ENCODE assay signal across 9 cellular contexts in genomic region chr18:13222371-13223281, GRCh38. TPM values are rescaled to one million over a fixed set of nuclear protein-coding genes. Genes with fewer than 3 reads are reported as not detected.
DNase-seq lines count a peak whose midpoint lies in the region; ATAC-seq and TF ChIP-seq lines count a peak whose summit lies in the region.
"Had no signal": no experiment of that assay in that cellular context is flagged by ENCODE, and none has a peak within 500 bp of the region (broad histone marks: within the 10 kb centered on the region; RNA-seq: fewer than 3 reads in every experiment).

No MANE protein-coding gene starts in this region.

- H3K4me1 ChIP-seq in thoracic aorta (ENCODE audit: control insufficient read depth in 1 of 2, low read depth in 2 of 2) (peaks cover 31 to 51% of the 10 kb centered on the region in 2 donors), Karpas-422 (ENCODE audit: low read length) (no peaks in the 10 kb centered on the region)
- H3K4me1 ChIP-seq in CD8-positive, alpha-beta memory T cell (ENCODE audit: insufficient read depth, low read length): peaks cover 13% of the 10 kb centered on the region

- ATAC-seq in SK-N-SH treated with all-trans-retinoic acid at 6 μM for 48 hours (peak; percentile 88), left colon (peak; percentile 76), thoracic aorta (ENCODE audit: insufficient number of reproducible peaks, low FRiP score, low read depth) (peak; percentile 40), HG02852 (IDR thresholded peaks at IDR 0.05; ENCODE audit: unreplicated experiment) (no peak), GM21529 (IDR thresholded peaks at IDR 0.05; ENCODE audit: unreplicated experiment) (no peak)

- no peaks in the 10 kb centered on the region for H3K79me2 ChIP-seq in Karpas-422 (ENCODE audit: low read length)

- no peaks in the 10 kb centered on the region for H3K36me3 Mint-ChIP-seq in CD8-positive, alpha-beta memory T cell

- H3K9ac ChIP-seq in Karpas-422 (ENCODE audit: low read length): no peak overlapping the region

- H3K9me2 ChIP-seq in Karpas-422 (replicated peaks; ENCODE audit: insufficient read depth, low read length): no peaks in the 10 kb centered on the region

- CTCF ChIA-PET in CD8-positive, alpha-beta memory T cell (lab: Charles Lee): no interaction called here

- H3K27me3 Mint-ChIP-seq in CD8-positive, alpha-beta memory T cell: peaks cover 12 to 48% of the 10 kb centered on the region in 2 donors

- H3K27me3 ChIP-seq in thoracic aorta (replicated peaks; ENCODE audit: insufficient read depth): no peaks in the 10 kb centered on the region
- no peaks in the 10 kb centered on the region for H3K27me3 ChIP-seq in CD8-positive, alpha-beta memory T cell (ENCODE audit: insufficient read depth, low read length, poor library complexity, severe bottlenecking)
- H3K27me3 ChIP-seq in Karpas-422 (ENCODE audit: low read length): no peaks in the 10 kb centered on the region

- peak overlapping the region; percentile 92 for H3K4me3 ChIP-seq in thoracic aorta
- no peak overlapping the region for H3K4me3 ChIP-seq in CD8-positive, alpha-beta memory T cell (ENCODE audit: low read length)
- no peak overlapping the region for H3K4me3 ChIP-seq in Karpas-422 (ENCODE audit: low read length)

- H3K9me3 ChIP-seq in thoracic aorta (no peaks in the 10 kb centered on the region), Karpas-422 (ENCODE audit: low read length) (no peaks in the 10 kb centered on the region)
- no peaks in the 10 kb centered on the region for H3K9me3 ChIP-seq in CD8-positive, alpha-beta memory T cell (ENCODE audit: low read length)

- TF ChIP-seq CTCF in thoracic aorta (IDR thresholded peaks at IDR 0.05): no peak

- no peaks in the 10 kb centered on the region for H3K36me3 ChIP-seq in thoracic aorta
- no peaks in the 10 kb centered on the region for H3K36me3 ChIP-seq in CD8-positive, alpha-beta memory T cell (ENCODE audit: insufficient read depth, low read length)
- no peaks in the 10 kb centered on the region for H3K36me3 ChIP-seq in Karpas-422 (ENCODE audit: insufficient read depth, low read length)

- H3K27ac ChIP-seq in thoracic aorta (peak overlapping the region; percentile 57 to 94), Karpas-422 (ENCODE audit: low read length) (no peak overlapping the region)
- no peak overlapping the region for H3K27ac ChIP-seq in CD8-positive, alpha-beta memory T cell (ENCODE audit: low read depth, low read length)

- intact Hi-C loops in left colon (cut with DNase I, micrococcal nuclease): loop anchor here in 1 of 2 donors (5.0 kb wide), 1 partner anchor 320 kb away; no protein-coding TSS in a partner anchor

- H2AFZ ChIP-seq in Karpas-422 (ENCODE audit: low read length): no peak overlapping the region

- H3K4me2 ChIP-seq in Karpas-422 (ENCODE audit: low read depth, low read length, poor library complexity, severe bottlenecking): no peak overlapping the region

- H3K4me1 Mint-ChIP-seq in CD8-positive, alpha-beta memory T cell: peaks cover 2 to 12% (median 10%) of the 10 kb centered on the region in 3 donors

- no peak overlapping the region for H3K4me3 Mint-ChIP-seq in CD8-positive, alpha-beta memory T cell

- no peaks in the 10 kb centered on the region for H4K20me1 ChIP-seq in Karpas-422 (ENCODE audit: insufficient read depth, low read depth, low read length)

- DNase-seq in NCI-H1105 treated with DMSO at 0.1 percent for 48 hours (lab: John Stamatoyannopoulos, UW) (peak; percentile 99), left colon (peak; percentile 72 to 85), thoracic aorta (ENCODE audit: low spot score) (no peak), Karpas-422 (no peak)
- DNase-seq in CD8-positive, alpha-beta memory T cell: no peak

- POLR2A ChIA-PET in CD8-positive, alpha-beta memory T cell (lab: Charles Lee): no interaction called here

- no peaks in the 10 kb centered on the region for H3K9me3 Mint-ChIP-seq in CD8-positive, alpha-beta memory T cell

- H3K27ac Mint-ChIP-seq in CD8-positive, alpha-beta memory T cell: peak overlapping the region in 1 of 8 donors; percentile 45

TF ChIP-seq in SK-N-SH treated with all-trans-retinoic acid at 6 μM for 48 hours, 23 proteins besides CTCF, POLR2A, EP300 and RAD21:
- no peak for TF ChIP-seq ZNF70 (CRISPR knock-in tag; IDR thresholded peaks at IDR 0.05)
- peak; percentile 71 for TF ChIP-seq TSHZ2 (CRISPR knock-in tag; IDR thresholded peaks at IDR 0.05)
- TF ChIP-seq SNAI2 (CRISPR knock-in tag; IDR thresholded peaks at IDR 0.05): no peak
TF ChIP-seq in SK-N-SH treated with all-trans-retinoic acid at 6 μM for 48 hours: peak in this region for 1.

RNA-seq across cellular contexts. Expression of gene LDLRAD4, which starts 4.1 kb away (rescaled TPM):
- total RNA-seq in left colon: 10 to 100 TPM; 33.6 to 49.0 TPM
- total RNA-seq in thoracic aorta: 100 to 1,000 TPM in 1 of 2 donors, 10 to 100 TPM in 1; 98.4 to 135 TPM
- 10 to 100 TPM; 27.3 to 30.4 TPM for total RNA-seq in CD8-positive, alpha-beta memory T cell
- polyA plus RNA-seq in CD8-positive, alpha-beta memory T cell: 8.1 TPM
- 204 and 269 TPM in 2 replicates for total RNA-seq in Karpas-422 (2014; rRNA removed; shearing (Covaris generic); ENCODE audit: low replicate concordance)
- total RNA-seq: HT1080 had no signal

Comparison
In these comparisons a context has a peak if more than half of its experiments do, and no peak if none do; other contexts are left out.
1. DNase-seq: peak in NCI-H1105 treated with DMSO at 0.1 percent for 48 hours (single experiment) and left colon (2 of 2); none in thoracic aorta (single experiment), CD8-positive, alpha-beta memory T cell (0 of 5) and Karpas-422 (single experiment).
2. ATAC-seq: peak in SK-N-SH treated with all-trans-retinoic acid at 6 μM for 48 hours (single experiment), left colon (single experiment) and thoracic aorta (single experiment); none in HG02852 (single experiment) and GM21529 (single experiment).
3. H3K27ac ChIP-seq: peak in thoracic aorta (2 of 2); none in CD8-positive, alpha-beta memory T cell (single experiment) and Karpas-422 (single experiment).